In the genomic region with DNA sequence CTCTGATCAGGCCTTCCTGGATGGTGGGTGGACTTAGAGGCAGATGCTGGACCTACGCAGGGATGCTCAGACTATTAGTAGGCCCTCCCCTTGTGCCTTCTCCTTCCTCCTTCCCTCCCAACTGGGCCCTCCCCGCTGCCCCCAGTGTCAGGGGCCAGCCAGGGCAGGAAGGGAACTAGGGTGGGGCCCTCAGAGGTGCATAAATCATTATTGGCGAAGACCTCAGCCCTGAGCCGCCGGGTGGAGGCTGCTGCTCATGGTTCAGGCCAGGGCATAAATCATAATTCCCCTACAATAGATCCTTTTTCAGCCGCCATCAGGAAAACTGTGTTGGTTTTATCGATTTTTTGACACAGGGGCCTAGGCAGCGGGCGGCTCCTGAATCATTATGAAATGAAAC, we compare ENCODE assay signal across 19 cellular contexts.
DNase-seq lines count a peak whose midpoint lies in the region; ATAC-seq and TF ChIP-seq lines count a peak whose summit lies in the region.
"Had no signal": no experiment of that assay in that cellular context is flagged by ENCODE, and none has a peak within 500 bp of the region (broad histone marks: within the 10 kb centered on the region; RNA-seq: fewer than 3 reads in every experiment).

No MANE protein-coding gene starts in this region.

- H3K36me3 ChIP-seq in H7 (replicated peaks; ENCODE audit: control insufficient read depth, insufficient read depth, low read length) (no peaks in the 10 kb centered on the region), endodermal cell (ENCODE audit: control insufficient read depth, insufficient read depth, low read length) (no peaks in the 10 kb centered on the region)
- H3K36me3 ChIP-seq: BLaER1 treated with 17β-estradiol and CSF1 and Interleukin-3, amounts not matched to agents 10 nM and 100 nM; HAP-1 had no signal

- BruUV-seq in Calu3 (replicated peaks; lab: Mats Ljungman, UMichigan), result no TSS peak

- CTCF ChIA-PET in Calu3 (lab: Charles Lee), result interaction anchor here (0.6 to 1.3 kb wide), 4 partner anchors 16 to 359 kb away, joined by 3 to 5 read pairs (median 3); no protein-coding TSS in a partner anchor

- DNase-seq in Calu3, result peak; percentile 73
- peak; percentile 45 for DNase-seq in H7
- peak; percentile 86 for DNase-seq in NCI-H146 treated with DMSO at 0.1 percent for 48 hours (lab: John Stamatoyannopoulos, UW; ENCODE audit: unreplicated experiment)
- DNase-seq in endodermal cell, result no peak
- DNase-seq in nephron progenitor cell, result no peak
- DNase-seq: CD8-positive, alpha-beta T cell; DMS 273 treated with DMSO at 0.1 percent for 48 hours; DMS53; DND-41; EL; GOT3; HFFc6 had no signal

- no peak overlapping the region for H3K9ac ChIP-seq in endodermal cell (ENCODE audit: extremely low read depth, low read length, poor library complexity, severe bottlenecking)
- H3K9ac ChIP-seq: BLaER1 treated with 17β-estradiol and CSF1 and Interleukin-3, amounts not matched to agents 10 nM and 100 nM; KMS-11 had no signal

- intact Hi-C loops in Calu3 (cut with micrococcal nuclease; ENCODE audit: unreplicated experiment), result no loop called here

- peaks cover 95% of the 10 kb centered on the region for H3K27me3 Mint-ChIP-seq in Calu3 (ENCODE audit: unreplicated experiment)
- peaks cover 3% of the 10 kb centered on the region for H3K27me3 Mint-ChIP-seq in endodermal cell (ENCODE audit: insufficient read depth)
- H3K27me3 Mint-ChIP-seq in nephron progenitor cell (ENCODE audit: low read depth, poor library complexity), result peaks cover 68% of the 10 kb centered on the region

- H3K27ac ChIP-seq in endodermal cell (ENCODE audit: low read depth, low read length), result no peak overlapping the region
- H3K27ac ChIP-seq: BLaER1 treated with 17β-estradiol and CSF1 and Interleukin-3, amounts not matched to agents 10 nM and 100 nM; KMS-11 had no signal

- ATAC-seq in GM18861 (IDR thresholded peaks at IDR 0.05; ENCODE audit: unreplicated experiment) (no peak), GM18517 (IDR thresholded peaks at IDR 0.05; ENCODE audit: unreplicated experiment) (no peak)
- ATAC-seq: CD8-positive, alpha-beta T cell; GM12878 had no signal

- H3K4me1 ChIP-seq in endodermal cell (ENCODE audit: control insufficient read depth, insufficient read depth, low read length), result peaks cover 3% of the 10 kb centered on the region
- H3K4me1 ChIP-seq: HAP-1 had no signal

- H3K4me3 ChIP-seq in H7 (ENCODE audit: insufficient read depth, low read depth, low read length), result no peak overlapping the region
- no peak overlapping the region for H3K4me3 ChIP-seq in endodermal cell (ENCODE audit: low read length)
- H3K4me3 ChIP-seq: BLaER1 treated with 17β-estradiol and CSF1 and Interleukin-3, amounts not matched to agents 10 nM and 100 nM; GM12878; HAP-1 had no signal

- peaks cover 12% of the 10 kb centered on the region for H3K4me1 Mint-ChIP-seq in Calu3 (ENCODE audit: low read depth, unreplicated experiment)
- peaks cover 12% of the 10 kb centered on the region for H3K4me1 Mint-ChIP-seq in endodermal cell
- H3K4me1 Mint-ChIP-seq in nephron progenitor cell, result peaks cover 55% of the 10 kb centered on the region
- H3K4me1 Mint-ChIP-seq: B cell had no signal

- H3K27ac Mint-ChIP-seq in Calu3 (ENCODE audit: unreplicated experiment) (no peak overlapping the region), endodermal cell (no peak overlapping the region), nephron progenitor cell (no peak overlapping the region)
- H3K27ac Mint-ChIP-seq: B cell; CD8-positive, alpha-beta T cell; HFFc6 had no signal

- no peaks in the 10 kb centered on the region for H3K9me3 Mint-ChIP-seq in Calu3 (ENCODE audit: low read depth, unreplicated experiment)
- no peaks in the 10 kb centered on the region for H3K9me3 Mint-ChIP-seq in endodermal cell
- no peaks in the 10 kb centered on the region for H3K9me3 Mint-ChIP-seq in nephron progenitor cell
- H3K9me3 Mint-ChIP-seq: CD8-positive, alpha-beta T cell; HFFc6 had no signal

- no peak overlapping the region for H3K4me3 Mint-ChIP-seq in Calu3 (ENCODE audit: low read depth, unreplicated experiment)
- no peak overlapping the region for H3K4me3 Mint-ChIP-seq in endodermal cell
- no peak overlapping the region for H3K4me3 Mint-ChIP-seq in nephron progenitor cell
- H3K4me3 Mint-ChIP-seq: B cell; CD8-positive, alpha-beta T cell; HFFc6 had no signal

- H3K27me3 ChIP-seq in H7 (ENCODE audit: control insufficient read depth, insufficient read depth, low read length) (peaks cover 3% of the 10 kb centered on the region), endodermal cell (ENCODE audit: control insufficient read depth, insufficient read depth, low read length, poor library complexity, severe bottlenecking) (no peaks in the 10 kb centered on the region)
- H3K27me3 ChIP-seq: BLaER1 treated with 17β-estradiol and CSF1 and Interleukin-3, amounts not matched to agents 10 nM and 100 nM had no signal

- no peaks in the 10 kb centered on the region for H3K9me3 ChIP-seq in endodermal cell (ENCODE audit: control insufficient read depth, low read length)
- H3K9me3 ChIP-seq: BLaER1 treated with 17β-estradiol and CSF1 and Interleukin-3, amounts not matched to agents 10 nM and 100 nM; HAP-1 had no signal

- no peaks in the 10 kb centered on the region for H3K36me3 Mint-ChIP-seq in Calu3 (ENCODE audit: insufficient read depth, unreplicated experiment)
- no peaks in the 10 kb centered on the region for H3K36me3 Mint-ChIP-seq in endodermal cell (ENCODE audit: low read depth)
- H3K36me3 Mint-ChIP-seq in nephron progenitor cell (ENCODE audit: low read depth), result no peaks in the 10 kb centered on the region
- H3K36me3 Mint-ChIP-seq: CD8-positive, alpha-beta T cell had no signal

- 87 to 90% methylated on average over 7 to 9 of the region's 9 CpGs for WGBS in endodermal cell (ENCODE audit: insufficient coverage in 1 of 2, insufficient read length in 1 of 2), 2 experiments

- TF ChIP-seq CTCF in Calu3 (IDR thresholded peaks at IDR 0.05; ENCODE audit: unreplicated experiment) (no peak), endodermal cell (conservative IDR thresholded peaks at IDR 0.05) (peak; percentile 14), nephron progenitor cell (IDR thresholded peaks at IDR 0.05) (no peak)

Comparison
In these comparisons a context has a peak if more than half of its experiments do, and no peak if none do; other contexts are left out.
1. DNase-seq: peak in Calu3 (single experiment), H7 (single experiment) and NCI-H146 treated with DMSO at 0.1 percent for 48 hours (single experiment); none in endodermal cell (single experiment) and nephron progenitor cell (single experiment).